11 cellular contexts compared by ENCODE assay signal in genomic region chrX:113157496-113157895, GRCh38.
"Had no signal": no experiment of that assay in that cellular context is flagged by ENCODE, and none has a peak within 500 bp of the region (broad histone marks: within the 10 kb centered on the region; RNA-seq: fewer than 3 reads in every experiment).

No MANE protein-coding gene starts in this region.

- DNase-seq: activated CD4-positive, alpha-beta memory T cell treated with anti-CD3 and anti-CD28 coated beads, Interleukin-2, amount 10 ng/mL, durations not matched to agents 7 days and 5 days; activated CD4-positive, alpha-beta T cell treated with anti-CD3 and anti-CD28 coated beads for 36 hours; activated naive CD8-positive, alpha-beta T cell treated with anti-CD3 and anti-CD28 coated beads, Interleukin-2, amount 10 ng/mL, durations not matched to agents 7 days and 5 days; anterior cingulate cortex; left cardiac atrium; naive thymus-derived CD4-positive, alpha-beta T cell; retina had no signal

- H3K27me3 ChIP-seq: neutrophil had no signal

- H3K4me3 ChIP-seq: breast epithelium, lung, skin epidermis had no signal

- H3K9me3 ChIP-seq: neutrophil had no signal

- H3K27ac ChIP-seq: breast epithelium, neutrophil, skin epidermis had no signal

- H3K4me1 ChIP-seq: breast epithelium had no signal

- H3K36me3 ChIP-seq: breast epithelium, neutrophil had no signal
